ENCODE assay signal across 9 cellular contexts in genomic region chr19:42281175-42282035, GRCh38. TPM values are rescaled to one million over a fixed set of nuclear protein-coding genes. Genes with fewer than 3 reads are reported as not detected.
DNase-seq lines count a peak whose midpoint lies in the region; ATAC-seq and TF ChIP-seq lines count a peak whose summit lies in the region.
"Had no signal": no experiment of that assay in that cellular context is flagged by ENCODE, and none has a peak within 500 bp of the region (broad histone marks: within the 10 kb centered on the region; RNA-seq: fewer than 3 reads in every experiment).

No MANE protein-coding gene starts in this region.

- no peak overlapping the region for H3K27ac Mint-ChIP-seq in memory B cell

- no peaks in the 10 kb centered on the region for H3K27me3 ChIP-seq in BLaER1
- no peaks in the 10 kb centered on the region for H3K27me3 ChIP-seq in SJCRH30
- H3K27me3 ChIP-seq in effector memory CD4-positive, alpha-beta T cell (replicated peaks; ENCODE audit: control insufficient read depth, insufficient read depth, low read length, poor library complexity, severe bottlenecking): no peaks in the 10 kb centered on the region
- H3K27me3 ChIP-seq in thyroid gland: no peaks in the 10 kb centered on the region

- peak overlapping the region; percentile 80 for H3K4me3 Mint-ChIP-seq in memory B cell

- peak overlapping the region; percentile 99 for H3K4me2 ChIP-seq in BLaER1

- TF ChIP-seq POLR2A in thyroid gland (IDR thresholded peaks at IDR 0.05): no peak

- no peaks in the 10 kb centered on the region for H3K27me3 Mint-ChIP-seq in memory B cell

- intact Hi-C loops in thyroid gland (cut with DNase I): no loop called here

- H3K4me1 ChIP-seq in BLaER1: peaks cover 76% of the 10 kb centered on the region
- H3K4me1 ChIP-seq in SJCRH30: peaks cover 49% of the 10 kb centered on the region
- peaks cover 45% of the 10 kb centered on the region for H3K4me1 ChIP-seq in effector memory CD4-positive, alpha-beta T cell (ENCODE audit: control insufficient read depth, insufficient read depth, low read length, poor library complexity, severe bottlenecking)
- peaks cover 68 to 73% of the 10 kb centered on the region in 2 donors for H3K4me1 ChIP-seq in thyroid gland

- peaks cover 44% of the 10 kb centered on the region for H3K4me1 Mint-ChIP-seq in memory B cell

- H3K27ac ChIP-seq in BLaER1 (peak overlapping the region; percentile 72), SJCRH30 (peak overlapping the region; percentile 69), thyroid gland (peak overlapping the region; percentile 89 to 97 (median 93))
- H3K27ac ChIP-seq in effector memory CD4-positive, alpha-beta T cell (ENCODE audit: insufficient read depth, low read length, poor library complexity, severe bottlenecking): peak overlapping the region; percentile 75
- H3K27ac ChIP-seq: KMS-11 had no signal

- no peak for ATAC-seq in memory B cell (ENCODE audit: low read depth)

- H4K20me1 ChIP-seq in BLaER1: peaks cover 67% of the 10 kb centered on the region

- 34 to 37% methylated on average over 10 to 11 of the region's 26 CpGs for WGBS in thyroid gland, 2 donors

- DNase-seq in HFF-Myc (ENCODE audit: extremely low read depth, low read depth) (no peak), SJCRH30 (peak; percentile 72 to 74), memory B cell (ENCODE audit: low spot score in 2 of 2) (no peak), thyroid gland (peak; percentile 42 to 51), SKM-1 treated with dmso at 0.1 percent for 144 hours (lab: John Stamatoyannopoulos, UW; ENCODE audit: unreplicated experiment) (no peak), cerebellar cortex (ENCODE audit: low spot score) (no peak)
- DNase-seq in effector memory CD4-positive, alpha-beta T cell: peak in 1 of 3 donors; percentile 22

- no peaks in the 10 kb centered on the region for H3K36me3 Mint-ChIP-seq in memory B cell

- H3K9ac ChIP-seq in BLaER1: peak overlapping the region; percentile 70

- H3K9me3 ChIP-seq in BLaER1: no peaks in the 10 kb centered on the region
- H3K9me3 ChIP-seq in SJCRH30 (replicated peaks): no peaks in the 10 kb centered on the region
- H3K9me3 ChIP-seq in effector memory CD4-positive, alpha-beta T cell (ENCODE audit: control insufficient read depth, low read length): no peaks in the 10 kb centered on the region
- H3K9me3 ChIP-seq in thyroid gland: no peaks in the 10 kb centered on the region

- peaks cover 5% of the 10 kb centered on the region for H3K36me3 ChIP-seq in BLaER1
- no peaks in the 10 kb centered on the region for H3K36me3 ChIP-seq in SJCRH30
- no peaks in the 10 kb centered on the region for H3K36me3 ChIP-seq in effector memory CD4-positive, alpha-beta T cell (ENCODE audit: control insufficient read depth, insufficient read depth, low read length)
- H3K36me3 ChIP-seq in thyroid gland: no peaks in the 10 kb centered on the region

- no peaks in the 10 kb centered on the region for H3K9me3 Mint-ChIP-seq in memory B cell

- peak overlapping the region; percentile 78 for H3K4me3 ChIP-seq in BLaER1
- peak overlapping the region; percentile 59 for H3K4me3 ChIP-seq in HFF-Myc (replicated peaks; ENCODE audit: low read depth, low read length)
- H3K4me3 ChIP-seq in SJCRH30: peak overlapping the region; percentile 65
- H3K4me3 ChIP-seq in effector memory CD4-positive, alpha-beta T cell (ENCODE audit: insufficient read depth, low read depth, low read length, poor library complexity, severe bottlenecking): peak overlapping the region; percentile 5
- peak overlapping the region in 1 of 3 donors; percentile 82 for H3K4me3 ChIP-seq in thyroid gland (replicated peaks in 1 of 3)

- TF ChIP-seq CTCF in HFF-Myc (IDR thresholded peaks at IDR 0.05; ENCODE audit: low read depth, low read length, missing control alignments): no peak
- no peak for TF ChIP-seq CTCF in thyroid gland (IDR thresholded peaks at IDR 0.05)

RNA-seq across cellular contexts. Expression of gene CIC, which starts 12.4 kb away (rescaled TPM):
- 19.1 and 21.5 TPM in 2 replicates for total RNA-seq in SJCRH30 (2014; rRNA removed; shearing (Covaris generic))
- 10 to 100 TPM; 50.6 to 98.3 (median 56.9) TPM for total RNA-seq in thyroid gland

RNA-seq across cellular contexts. Expression of gene PRR19, which starts 20.5 kb away (rescaled TPM):
- total RNA-seq in SJCRH30 (2014; rRNA removed; shearing (Covaris generic)): 0.73 and 1.9 TPM in 2 replicates
- under 1 TPM in 2 of 4 donors, not detected in 2; 0.27 to 0.45 TPM for total RNA-seq in thyroid gland

RNA-seq across cellular contexts. Expression of gene PAFAH1B3, which starts 21.0 kb away (rescaled TPM):
- total RNA-seq in SJCRH30 (2014; rRNA removed; shearing (Covaris generic)): 62.5 and 65.6 TPM in 2 replicates
- total RNA-seq in thyroid gland: 10 to 100 TPM in 3 of 4 donors, 1 to 10 TPM in 1; 6.0 to 23.7 (median 19.1) TPM

RNA-seq across cellular contexts. Expression of gene ERF, which starts 26.5 kb away (rescaled TPM):
- total RNA-seq in SJCRH30 (2014; rRNA removed; shearing (Covaris generic)): 35.1 and 37.7 TPM in 2 replicates
- total RNA-seq in thyroid gland: 10 to 100 TPM; 27.5 to 50.2 (median 39.2) TPM

RNA-seq across cellular contexts. Expression of gene TMEM145, which starts 31.7 kb away (rescaled TPM):
- total RNA-seq in SJCRH30 (2014; rRNA removed; shearing (Covaris generic)): 0.85 TPM in 1 of 2 replicates, not detected in the other
- total RNA-seq in thyroid gland: 1 to 10 TPM in 1 of 4 donors, not detected in 3; 2.8 TPM

Comparison
In these comparisons a context has a peak if more than half of its experiments do, and no peak if none do; other contexts are left out.
1. DNase-seq: peak in SJCRH30 (2 of 2) and thyroid gland (2 of 2); none in HFF-Myc (single experiment), memory B cell (0 of 2), SKM-1 treated with dmso at 0.1 percent for 144 hours (single experiment) and cerebellar cortex (single experiment).
2. Peak in every context shown above with its lines, with median percentiles within 50 percentile points of each other: H3K27ac ChIP-seq.